14 cellular contexts compared by ENCODE assay signal in the genomic region with DNA sequence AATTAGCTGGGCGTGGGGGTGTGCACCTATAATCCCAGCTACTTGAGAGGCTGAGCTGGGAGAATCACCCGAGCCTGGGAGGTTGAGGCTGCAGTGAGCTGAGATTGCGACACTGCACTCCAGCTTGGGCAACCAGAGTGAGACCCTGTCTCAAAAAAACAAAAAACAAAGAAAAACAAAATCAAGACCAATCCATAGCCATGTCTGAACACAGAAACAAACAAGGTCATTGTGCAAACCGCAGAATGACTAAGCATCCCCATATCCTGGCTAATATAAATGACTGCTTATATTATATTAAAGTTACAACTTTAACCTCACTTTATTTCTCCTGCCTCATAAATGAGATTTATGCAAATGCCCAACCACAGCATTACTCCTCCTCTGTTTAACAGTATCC. TPM values are rescaled to one million over a fixed set of nuclear protein-coding genes. Genes with fewer than 3 reads are reported as not detected.
DNase-seq lines count a peak whose midpoint lies in the region; ATAC-seq and TF ChIP-seq lines count a peak whose summit lies in the region.
"Had no signal": no experiment of that assay in that cellular context is flagged by ENCODE, and none has a peak within 500 bp of the region (broad histone marks: within the 10 kb centered on the region; RNA-seq: fewer than 3 reads in every experiment).

No MANE protein-coding gene starts in this region.

- H3K4me3 Mint-ChIP-seq in activated T-cell treated with anti-CD3 and anti-CD28 coated beads, Interleukin-2, amount 50 U/mL, for 24 hours, result no peak overlapping the region
- H3K4me3 Mint-ChIP-seq in T-helper 17 cell, result peak overlapping the region; percentile 53
- H3K4me3 Mint-ChIP-seq: activated naive CD4-positive, alpha-beta T cell treated with anti-CD3 and anti-CD28 coated beads for 36 hours; nephron progenitor cell had no signal

- intact Hi-C loops in esophagus squamous epithelium (cut with DNase I), result no loop called here
- intact Hi-C loops in posterior cingulate gyrus (cut with DNase I), result no loop called here
- intact Hi-C loops in dorsolateral prefrontal cortex (cut with DNase I), result loop anchor here in 1 of 2 donors (5.0 kb wide), 1 partner anchor 35 kb away; the partner anchor contains the start of gene PHLDB3

- no peak for DNase-seq in activated T-cell treated with anti-CD3 and anti-CD28 coated beads, Interleukin-2, amount 50 U/mL, for 24 hours
- no peak for DNase-seq in activated T-cell treated with anti-CD3 and anti-CD28 coated beads, Interleukin-2, amount 50 U/mL, for 1 hour
- no peak for DNase-seq in T-helper 17 cell
- DNase-seq in esophagus squamous epithelium (lab: John Stamatoyannopoulos, UW), result no peak
- DNase-seq in suprapubic skin (ENCODE audit: low spot score in 2 of 2), result no peak
- no peak for DNase-seq in posterior cingulate gyrus
- DNase-seq in dorsolateral prefrontal cortex, result no peak
- DNase-seq: activated CD4-positive, CD25-positive, alpha-beta regulatory T cell; activated naive CD4-positive, alpha-beta T cell treated with anti-CD3 and anti-CD28 coated beads for 36 hours; effector CD4-positive, alpha-beta T cell; NCI-H2171; nephron progenitor cell had no signal

- TF ChIP-seq POLR2A in esophagus squamous epithelium (IDR thresholded peaks at IDR 0.05), result no peak
- no peak for TF ChIP-seq POLR2A in suprapubic skin (IDR thresholded peaks at IDR 0.05)

- H3K9me3 ChIP-seq in T-helper 17 cell (ENCODE audit: control insufficient read depth, low read length, poor library complexity, severe bottlenecking), result no peaks in the 10 kb centered on the region
- H3K9me3 ChIP-seq in esophagus squamous epithelium, result no peaks in the 10 kb centered on the region
- no peaks in the 10 kb centered on the region for H3K9me3 ChIP-seq in suprapubic skin

- TF ChIP-seq EP300 in suprapubic skin (IDR thresholded peaks at IDR 0.05), result no peak

- H3K4me1 ChIP-seq in esophagus squamous epithelium, result peaks cover 17 to 92% (median 42%) of the 10 kb centered on the region in 3 donors
- peaks cover 63% of the 10 kb centered on the region for H3K4me1 ChIP-seq in suprapubic skin

- 63 to 67% methylated on average over 4 of the region's 4 CpGs for WGBS in esophagus squamous epithelium, 2 donors
- 75% methylated on average over 4 of the region's 4 CpGs for WGBS in suprapubic skin

- H3K27me3 Mint-ChIP-seq in activated T-cell treated with anti-CD3 and anti-CD28 coated beads, Interleukin-2, amount 50 U/mL, for 24 hours, result no peaks in the 10 kb centered on the region
- H3K27me3 Mint-ChIP-seq in T-helper 17 cell, result no peaks in the 10 kb centered on the region

- H3K36me3 Mint-ChIP-seq in activated T-cell treated with anti-CD3 and anti-CD28 coated beads, Interleukin-2, amount 50 U/mL, for 24 hours (ENCODE audit: low read depth), result no peaks in the 10 kb centered on the region
- no peaks in the 10 kb centered on the region for H3K36me3 Mint-ChIP-seq in T-helper 17 cell (ENCODE audit: low read depth)

- H3K27me3 ChIP-seq in esophagus squamous epithelium (no peaks in the 10 kb centered on the region), suprapubic skin (no peaks in the 10 kb centered on the region), dorsolateral prefrontal cortex (peaks cover 0 to 32% (median 0%) of the 10 kb centered on the region in 45 donors)

- no peak for TF ChIP-seq CTCF in esophagus squamous epithelium (IDR thresholded peaks at IDR 0.05)
- no peak for TF ChIP-seq CTCF in suprapubic skin (IDR thresholded peaks at IDR 0.05)
- TF ChIP-seq CTCF in dorsolateral prefrontal cortex (IDR thresholded peaks at IDR 0.05 in 54 of 56, conservative IDR thresholded peaks at IDR 0.05 in 2 of 56; ENCODE audit: low read depth in 1 of 56, partially characterized antibody in 56 of 56), result no peak

- H3K4me1 Mint-ChIP-seq in activated T-cell treated with anti-CD3 and anti-CD28 coated beads, Interleukin-2, amount 50 U/mL, for 24 hours (ENCODE audit: low read depth), result peaks cover 73% of the 10 kb centered on the region
- peaks cover 36% of the 10 kb centered on the region for H3K4me1 Mint-ChIP-seq in T-helper 17 cell

- no peak for ATAC-seq in T-helper 17 cell
- ATAC-seq in GM18858 (IDR thresholded peaks at IDR 0.05; ENCODE audit: unreplicated experiment), result no peak

- peak overlapping the region; percentile 78 to 92 (median 88) for H3K27ac ChIP-seq in esophagus squamous epithelium
- peak overlapping the region; percentile 66 for H3K27ac ChIP-seq in suprapubic skin
- peak overlapping the region in 19 of 59 donors; percentile 3 to 65 (median 40) for H3K27ac ChIP-seq in dorsolateral prefrontal cortex
- H3K27ac ChIP-seq: KMS-11 had no signal

- H3K36me3 ChIP-seq in esophagus squamous epithelium (peaks cover 0 to 3% (median 0%) of the 10 kb centered on the region in 3 donors), suprapubic skin (no peaks in the 10 kb centered on the region)

- no peaks in the 10 kb centered on the region for H3K9me3 Mint-ChIP-seq in activated T-cell treated with anti-CD3 and anti-CD28 coated beads, Interleukin-2, amount 50 U/mL, for 24 hours
- H3K9me3 Mint-ChIP-seq: activated naive CD4-positive, alpha-beta T cell treated with anti-CD3 and anti-CD28 coated beads for 36 hours; nephron progenitor cell had no signal

- H3K27ac Mint-ChIP-seq in activated T-cell treated with anti-CD3 and anti-CD28 coated beads, Interleukin-2, amount 50 U/mL, for 24 hours, result peak overlapping the region; percentile 82
- peak overlapping the region; percentile 93 for H3K27ac Mint-ChIP-seq in T-helper 17 cell
- H3K27ac Mint-ChIP-seq: nephron progenitor cell had no signal

- H3K4me3 ChIP-seq in esophagus squamous epithelium, result no peak overlapping the region
- no peak overlapping the region for H3K4me3 ChIP-seq in suprapubic skin
- H3K4me3 ChIP-seq in dorsolateral prefrontal cortex, result no peak overlapping the region

RNA-seq across cellular contexts. Expression of gene LYPD3, which starts 2.3 kb away (rescaled TPM):
- total RNA-seq in T-helper 17 cell (1 to 10 TPM; 5.1 to 7.4 TPM), esophagus squamous epithelium (100 to 1,000 TPM; 312 to 823 (median 569) TPM), suprapubic skin (100 to 1,000 TPM; 185 to 612 (median 483) TPM), dorsolateral prefrontal cortex (1 to 10 TPM in 7 of 120 experiments, under 1 TPM in 63, not detected in 50; 0.26 to 2.0 (median 0.53) TPM)

RNA-seq across cellular contexts. Expression of gene PHLDB3, which starts 36.8 kb away (rescaled TPM):
- total RNA-seq in T-helper 17 cell (10 to 100 TPM; 24.2 to 40.5 TPM), esophagus squamous epithelium (10 to 100 TPM; 45.3 to 92.8 (median 61.9) TPM), suprapubic skin (100 to 1,000 TPM in 1 of 4 donors, 10 to 100 TPM in 3; 63.2 to 110 (median 72.2) TPM), dorsolateral prefrontal cortex (10 to 100 TPM in 65 of 120 experiments, 1 to 10 TPM in 55; 4.6 to 20.8 (median 10.2) TPM)

RNA-seq across cellular contexts. Expression of gene TEX101, which starts 53.0 kb away (rescaled TPM):
- total RNA-seq in T-helper 17 cell (not detected), esophagus squamous epithelium (1 to 10 TPM in 1 of 4 donors, under 1 TPM in 1, not detected in 2; 0.53 to 3.4 TPM), suprapubic skin (not detected), dorsolateral prefrontal cortex (under 1 TPM in 9 of 120 experiments, not detected in 111; 0.43 to 0.82 (median 0.50) TPM)
- total RNA-seq: activated naive CD4-positive, alpha-beta T cell treated with anti-CD3 and anti-CD28 coated beads for 36 hours had no signal

RNA-seq across cellular contexts. Expression of gene ETHE1, which starts 59.3 kb away (rescaled TPM):
- total RNA-seq in T-helper 17 cell, result 10 to 100 TPM; 21.0 to 30.3 TPM
- total RNA-seq in esophagus squamous epithelium, result 100 to 1,000 TPM in 2 of 4 donors, 10 to 100 TPM in 2; 66.6 to 126 (median 98.5) TPM
- total RNA-seq in suprapubic skin, result 10 to 100 TPM; 44.3 to 76.0 (median 57.8) TPM
- total RNA-seq in dorsolateral prefrontal cortex, result 10 to 100 TPM; 12.3 to 24.7 (median 17.2) TPM

Comparison
In these comparisons a context has a peak if more than half of its experiments do, and no peak if none do; other contexts are left out.
1. RNA of gene LYPD3, which starts 2.3 kb away (total RNA-seq): 312 to 823 TPM in esophagus squamous epithelium and 185 to 612 TPM in suprapubic skin; 5.1 to 7.4 TPM in T-helper 17 cell and 0.26 to 2.0 TPM in dorsolateral prefrontal cortex; every median in the first group is over 10 times any median in the second.